1 cellular context compared by ENCODE assay signal in the genomic region with DNA sequence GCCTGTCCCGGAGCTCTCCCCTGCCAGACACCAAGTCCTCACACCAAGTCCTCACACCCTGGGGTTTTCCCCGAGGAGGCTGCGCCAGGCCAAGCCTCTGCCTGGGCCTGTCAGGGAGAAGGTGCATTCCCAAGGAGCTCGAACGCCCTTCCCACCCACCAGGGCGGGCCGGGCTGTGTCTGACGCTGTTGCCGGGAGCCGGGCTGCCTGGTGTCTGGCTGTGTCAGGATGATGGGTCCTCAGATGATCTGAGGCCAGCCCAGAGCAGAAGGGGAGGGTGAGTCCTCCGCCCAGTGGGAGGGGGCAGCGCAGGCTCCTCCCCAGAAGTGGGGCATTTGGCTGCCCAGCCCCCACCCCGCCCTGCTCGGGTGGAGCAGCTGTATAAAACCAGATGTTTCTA.
TF ChIP-seq lines count a peak whose summit lies in the region.

No MANE protein-coding gene starts in this region.

TF ChIP-seq in K562, 482 proteins besides CTCF, POLR2A, EP300 and RAD21:
- TF ChIP-seq ATF1 (CRISPR knock-in tag; IDR thresholded peaks at IDR 0.05) = no peak
- 0 out of 2 replicates have a peak, but pooled peaks have one; percentile 15 for TF ChIP-seq ATF1 (tag; IDR thresholded peaks at IDR 0.05)
- TF ChIP-seq RB1 (IDR thresholded peaks at IDR 0.05; ENCODE audit: low read depth) = 0 out of 2 replicates have a peak, but pooled peaks have one; percentile 20
- TF ChIP-seq, protein P1, sequence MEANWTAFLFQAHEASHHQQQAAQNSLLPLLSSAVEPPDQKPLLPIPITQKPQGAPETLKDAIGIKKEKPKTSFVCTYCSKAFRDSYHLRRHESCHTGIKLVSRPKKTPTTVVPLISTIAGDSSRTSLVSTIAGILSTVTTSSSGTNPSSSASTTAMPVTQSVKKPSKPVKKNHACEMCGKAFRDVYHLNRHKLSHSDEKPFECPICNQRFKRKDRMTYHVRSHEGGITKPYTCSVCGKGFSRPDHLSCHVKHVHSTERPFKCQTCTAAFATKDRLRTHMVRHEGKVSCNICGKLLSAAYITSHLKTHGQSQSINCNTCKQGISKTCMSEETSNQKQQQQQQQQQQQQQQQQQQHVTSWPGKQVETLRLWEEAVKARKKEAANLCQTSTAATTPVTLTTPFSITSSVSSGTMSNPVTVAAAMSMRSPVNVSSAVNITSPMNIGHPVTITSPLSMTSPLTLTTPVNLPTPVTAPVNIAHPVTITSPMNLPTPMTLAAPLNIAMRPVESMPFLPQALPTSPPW (CRISPR knock-in tag; IDR thresholded peaks at IDR 0.05) = peak; percentile 43; the same call in 1 of the 2 replicates
- TF ChIP-seq CTBP1 (IDR thresholded peaks at IDR 0.05; ENCODE audit: borderline replicate concordance) = peak; percentile 55; the same call in 1 of the 2 replicates
- no peak for TF ChIP-seq U2AF2 (optimal IDR thresholded peaks at IDR 0.05; ENCODE audit: low read depth, low read length)
- TF ChIP-seq, protein P2, sequence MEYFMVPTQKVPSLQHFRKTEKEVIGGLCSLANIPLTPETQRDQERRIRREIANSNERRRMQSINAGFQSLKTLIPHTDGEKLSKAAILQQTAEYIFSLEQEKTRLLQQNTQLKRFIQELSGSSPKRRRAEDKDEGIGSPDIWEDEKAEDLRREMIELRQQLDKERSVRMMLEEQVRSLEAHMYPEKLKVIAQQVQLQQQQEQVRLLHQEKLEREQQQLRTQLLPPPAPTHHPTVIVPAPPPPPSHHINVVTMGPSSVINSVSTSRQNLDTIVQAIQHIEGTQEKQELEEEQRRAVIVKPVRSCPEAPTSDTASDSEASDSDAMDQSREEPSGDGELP (CRISPR knock-in tag; IDR thresholded peaks at IDR 0.05; ENCODE audit: borderline replicate concordance) = peak; percentile 52; the same call in 1 of the 2 replicates
- TF ChIP-seq MTA3 (IDR thresholded peaks at IDR 0.05; ENCODE audit: borderline replicate concordance) = 0 out of 2 replicates have a peak, but pooled peaks have one; percentile 33
- TF ChIP-seq TARDBP (IDR thresholded peaks at IDR 0.05) = 0 out of 2 replicates have a peak, but pooled peaks have one; percentile 17
- TF ChIP-seq SLC30A9 (CRISPR knock-in tag; IDR thresholded peaks at IDR 0.05) = no peak
- TF ChIP-seq, protein P3, sequence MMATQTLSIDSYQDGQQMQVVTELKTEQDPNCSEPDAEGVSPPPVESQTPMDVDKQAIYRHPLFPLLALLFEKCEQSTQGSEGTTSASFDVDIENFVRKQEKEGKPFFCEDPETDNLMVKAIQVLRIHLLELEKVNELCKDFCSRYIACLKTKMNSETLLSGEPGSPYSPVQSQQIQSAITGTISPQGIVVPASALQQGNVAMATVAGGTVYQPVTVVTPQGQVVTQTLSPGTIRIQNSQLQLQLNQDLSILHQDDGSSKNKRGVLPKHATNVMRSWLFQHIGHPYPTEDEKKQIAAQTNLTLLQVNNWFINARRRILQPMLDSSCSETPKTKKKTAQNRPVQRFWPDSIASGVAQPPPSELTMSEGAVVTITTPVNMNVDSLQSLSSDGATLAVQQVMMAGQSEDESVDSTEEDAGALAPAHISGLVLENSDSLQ (IDR thresholded peaks at IDR 0.05) = peak; percentile 75
- peak; percentile 52 for TF ChIP-seq MEIS2 (IDR thresholded peaks at IDR 0.05; ENCODE audit: partially characterized antibody)
- TF ChIP-seq ZNF24 (IDR thresholded peaks at IDR 0.05) = no peak
- peak in 1 of 2 experiments; percentile 63; a peak in 2 of 4 replicates for TF ChIP-seq MAZ (CRISPR knock-in tag; conservative IDR thresholded peaks at IDR 0.05 in 1 of 2, IDR thresholded peaks at IDR 0.05 in 1 of 2)
- TF ChIP-seq NRF1 (conservative IDR thresholded peaks at IDR 0.05 in 1 of 2, IDR thresholded peaks at IDR 0.05 in 1 of 2) = peak; percentile 70 to 76
- peak; percentile 66 for TF ChIP-seq RFX1 (IDR thresholded peaks at IDR 0.05)
